In genomic region chr12:57334219-57334618, GRCh38 we compare ENCODE assay signal across 22 cellular contexts.
DNase-seq lines count a peak whose midpoint lies in the region; ATAC-seq, FAIRE-seq and TF ChIP-seq lines count a peak whose summit lies in the region.
"Had no signal": no experiment of that assay in that cellular context is flagged by ENCODE, and none has a peak within 500 bp of the region (broad histone marks: within the 10 kb centered on the region; RNA-seq: fewer than 3 reads in every experiment).

No MANE protein-coding gene starts in this region.

- H2AFZ ChIP-seq in SK-N-SH (ENCODE audit: low read depth) (no peak overlapping the region), K562 (ENCODE audit: low read depth, low read length) (no peak overlapping the region)

- peaks cover 0 to 11% of the 10 kb centered on the region in 2 experiments for H3K36me3 ChIP-seq in SK-N-SH (replicated peaks in 1 of 2; ENCODE audit: control insufficient read depth in 1 of 2, insufficient read depth in 2 of 2, low read length in 1 of 2)
- H3K36me3 ChIP-seq in K562 (ENCODE audit: control insufficient read depth, insufficient read depth, low read length) = 0 out of 3 replicates have a peak, but pooled peaks cover 3% of the 10 kb centered on the region
- no peaks in the 10 kb centered on the region for H3K36me3 ChIP-seq in CD4-positive, alpha-beta memory T cell (ENCODE audit: insufficient read depth, low read length)
- H3K36me3 ChIP-seq: BE2C had no signal

- WGBS in SK-N-SH (ENCODE audit: low lambda C conversion rate) = 45% methylated on average over 1 of the region's 1 CpG
- 27% methylated on average over 1 of the region's 1 CpG for WGBS in K562 (ENCODE audit: insufficient coverage, low coverage, missing lambda C conversion rate)

- H3K9me3 Mint-ChIP-seq in CD4-positive, alpha-beta memory T cell = peaks cover 0 to 2% (median 0%) of the 10 kb centered on the region in 8 donors
- H3K9me3 Mint-ChIP-seq: CD8-positive, alpha-beta T cell had no signal

- H3K27me3 ChIP-seq in SK-N-SH (ENCODE audit: insufficient read depth) (no peaks in the 10 kb centered on the region), K562 (ENCODE audit: control insufficient read depth in 2 of 2, insufficient read depth in 2 of 2, low read length in 2 of 2) (no peaks in the 10 kb centered on the region)
- H3K27me3 ChIP-seq in CD4-positive, alpha-beta memory T cell (ENCODE audit: insufficient read depth, low read length) = no peaks in the 10 kb centered on the region
- H3K27me3 ChIP-seq: BE2C, BLaER1 had no signal

- TF ChIP-seq RAD21 in SK-N-SH (IDR thresholded peaks at IDR 0.05; ENCODE audit: low read length) = no peak
- TF ChIP-seq RAD21 in K562 (CRISPR knock-in tag; conservative IDR thresholded peaks at IDR 0.05 in 1 of 2, IDR thresholded peaks at IDR 0.05 in 1 of 2) = no peak

- POLR2A ChIA-PET in SK-N-SH (lab: Yijun Ruan, JAX) = no interaction called here
- POLR2A ChIA-PET in K562 (lab: Yijun Ruan, JAX) = interaction anchor here (0.8 kb wide), 1 partner anchor 9 kb away, joined by 3 read pairs; no protein-coding TSS in a partner anchor
- POLR2A ChIA-PET in CD4-positive, alpha-beta memory T cell (lab: Charles Lee; ENCODE audit: partially characterized antibody) = no interaction called here

- H3K9ac ChIP-seq in SK-N-SH (no peak overlapping the region), K562 (ENCODE audit: insufficient read depth in 1 of 2, low read depth in 2 of 2, low read length in 2 of 2) (no peak overlapping the region)
- H3K9ac ChIP-seq: BLaER1 had no signal

- H3K27ac ChIP-seq in SK-N-SH (ENCODE audit: low read depth in 2 of 2, low read length in 1 of 2) (no peak overlapping the region), K562 (ENCODE audit: extremely low read depth, low read depth, low read length) (no peak overlapping the region)
- no peak overlapping the region for H3K27ac ChIP-seq in CD4-positive, alpha-beta memory T cell (ENCODE audit: low read depth, low read length)
- H3K27ac ChIP-seq: BLaER1 had no signal

- CTCF ChIA-PET in SK-N-SH (lab: Yijun Ruan, JAX) (interaction anchor here (0.6 to 1.9 kb wide), 3 partner anchors 14 to 128 kb away, joined by 3 to 6 read pairs (median 5); no protein-coding TSS in a partner anchor), K562 (lab: Yijun Ruan, JAX; ENCODE audit: low intra/inter-chr PET ratio) (no interaction called here)
- CTCF ChIA-PET in CD4-positive, alpha-beta memory T cell (lab: Charles Lee; ENCODE audit: partially characterized antibody) = interaction anchor here (1.5 kb wide), 1 partner anchor 19 kb away, joined by 4 read pairs; no protein-coding TSS in a partner anchor

- no peak for TF ChIP-seq POLR2A in K562 (conservative IDR thresholded peaks at IDR 0.05)

- H3F3A ChIP-seq in SK-N-SH (replicated peaks; ENCODE audit: insufficient read depth) = peaks cover 3% of the 10 kb centered on the region

- H3K4me1 Mint-ChIP-seq in CD4-positive, alpha-beta memory T cell = peaks cover 0 to 8% (median 6%) of the 10 kb centered on the region in 4 donors

- in situ Hi-C loops in K562 (cut with MboI) = no loop called here

- no peak overlapping the region for H3K4me2 ChIP-seq in SK-N-SH
- no peak overlapping the region for H3K4me2 ChIP-seq in K562 (ENCODE audit: insufficient read depth, low read length)
- H3K4me2 ChIP-seq: BLaER1 had no signal

- H3K9me3 ChIP-seq in SK-N-SH (no peaks in the 10 kb centered on the region), K562 (replicated peaks; ENCODE audit: control insufficient read depth, insufficient read depth, low read depth, low read length) (no peaks in the 10 kb centered on the region)
- no peaks in the 10 kb centered on the region for H3K9me3 ChIP-seq in CD4-positive, alpha-beta memory T cell (ENCODE audit: control insufficient read depth in 1 of 2, low read length in 2 of 2)
- H3K9me3 ChIP-seq: BE2C, Caco-2 had no signal

- no peak overlapping the region for H3K27ac Mint-ChIP-seq in CD4-positive, alpha-beta memory T cell
- H3K27ac Mint-ChIP-seq: CD8-positive, alpha-beta T cell had no signal

- ATAC-seq in SK-N-SH treated with all-trans-retinoic acid at 6 μM for 48 hours (no peak), K562 (no peak)
- ATAC-seq: CD8-positive, alpha-beta T cell had no signal

- DNase-seq in SK-N-SH (peak; percentile 10), K562 (ENCODE audit: extremely low read depth in 1 of 4, low spot score in 3 of 4) (peak in 1 of 4 experiments; percentile 33), NCI-H345 (lab: John Stamatoyannopoulos, UW) (no peak)
- DNase-seq in CD4-positive, alpha-beta memory T cell = no peak
- DNase-seq: 8988T; ACHN; BE2C; C1 segment of cervical spinal cord; Caco-2; Calu3; CD4-positive, CD25-positive, alpha-beta regulatory T cell; CD8-positive, alpha-beta T cell; DMS79 treated with DMSO at 0.1 percent for 48 hours; GF-D8 had no signal

- H3K36me3 Mint-ChIP-seq in CD4-positive, alpha-beta memory T cell = peaks cover 29 to 32% of the 10 kb centered on the region in 2 donors

- H4K20me1 ChIP-seq in SK-N-SH (ENCODE audit: insufficient read depth) (no peaks in the 10 kb centered on the region), K562 (replicated peaks; ENCODE audit: control insufficient read depth, insufficient read depth, low read length) (no peaks in the 10 kb centered on the region)
- H4K20me1 ChIP-seq: BLaER1 had no signal

- peaks cover 4% of the 10 kb centered on the region for H3K79me2 ChIP-seq in SK-N-SH (ENCODE audit: insufficient read depth)
- H3K79me2 ChIP-seq in K562 (ENCODE audit: control insufficient read depth, insufficient read depth, low read length) = no peaks in the 10 kb centered on the region

- TF ChIP-seq EP300 in SK-N-SH (IDR thresholded peaks at IDR 0.05; ENCODE audit: borderline replicate concordance in 1 of 2, low read depth in 1 of 2, low read length in 1 of 2) = no peak
- no peak for TF ChIP-seq EP300 in K562 (IDR thresholded peaks at IDR 0.05; ENCODE audit: low read length)

- intact Hi-C loops in K562 (cut with micrococcal nuclease) = no loop called here
- intact Hi-C loops in CD4-positive, alpha-beta memory T cell (cut with micrococcal nuclease) = no loop called here

- no peak overlapping the region for H3K4me3 Mint-ChIP-seq in CD4-positive, alpha-beta memory T cell
- H3K4me3 Mint-ChIP-seq: CD14-positive monocyte; CD4-positive, CD25-positive, alpha-beta regulatory T cell; CD8-positive, alpha-beta T cell had no signal

- BruUV-seq in K562 (replicated peaks; lab: Mats Ljungman, UMichigan) = no TSS peak

- no peaks in the 10 kb centered on the region for H3K9me1 ChIP-seq in K562 (ENCODE audit: control insufficient read depth, insufficient read depth, low read length)

- no peaks in the 10 kb centered on the region for H3K9me2 ChIP-seq in SK-N-SH

- FAIRE-seq in K562 (lab: Jason Lieb, UNC) = no peak
- FAIRE-seq: A204.1, D721Med, G401.6, GM12891, GM19239 had no signal

- TF ChIP-seq CTCF in SK-N-SH (IDR thresholded peaks at IDR 0.05) (no peak), K562 (IDR thresholded peaks at IDR 0.05 in 2 of 3, conservative IDR thresholded peaks at IDR 0.05 in 1 of 3; ENCODE audit: insufficient read depth in 2 of 3, low read depth in 1 of 3, low read length in 3 of 3) (no peak)

- H3K27me3 Mint-ChIP-seq in CD4-positive, alpha-beta memory T cell = no peaks in the 10 kb centered on the region
- H3K27me3 Mint-ChIP-seq: CD4-positive, CD25-positive, alpha-beta regulatory T cell had no signal

- 0 out of 4 replicates have a peak, but pooled peaks cover 0 to 5% of the 10 kb centered on the region in 2 experiments for H3K4me1 ChIP-seq in SK-N-SH (ENCODE audit: control insufficient read depth in 1 of 2, insufficient read depth in 2 of 2, low read depth in 1 of 2, low read length in 1 of 2)
- no peaks in the 10 kb centered on the region for H3K4me1 ChIP-seq in K562 (replicated peaks in 1 of 2; ENCODE audit: control insufficient read depth in 2 of 2, insufficient read depth in 2 of 2, low read length in 2 of 2)
- no peaks in the 10 kb centered on the region for H3K4me1 ChIP-seq in CD4-positive, alpha-beta memory T cell (ENCODE audit: insufficient read depth, low read length)
- H3K4me1 ChIP-seq: BE2C, Caco-2 had no signal

- H3K4me3 ChIP-seq in SK-N-SH (ENCODE audit: low read depth in 2 of 2, low read length in 1 of 2) (no peak overlapping the region), K562 (no peak overlapping the region)
- no peak overlapping the region for H3K4me3 ChIP-seq in CD4-positive, alpha-beta memory T cell (ENCODE audit: low read length in 2 of 2)
- H3K4me3 ChIP-seq: BLaER1 had no signal

TF ChIP-seq in SK-N-SH treated with all-trans-retinoic acid at 6 μM for 48 hours, 23 proteins besides CTCF, POLR2A, EP300 and RAD21 (continues in another document):
- TF ChIP-seq ZFP30 (CRISPR knock-in tag; IDR thresholded peaks at IDR 0.05) (no peak), RARB (CRISPR knock-in tag; IDR thresholded peaks at IDR 0.05) (no peak), ESRRG (CRISPR knock-in tag; IDR thresholded peaks at IDR 0.05) (no peak), ZNF565 (CRISPR knock-in tag; conservative IDR thresholded peaks at IDR 0.05; ENCODE audit: low read depth) (no peak), TCF4 (CRISPR knock-in tag; IDR thresholded peaks at IDR 0.05; ENCODE audit: borderline replicate concordance) (no peak), ZNF8 (CRISPR knock-in tag; IDR thresholded peaks at IDR 0.05) (no peak), GLIS3 (CRISPR knock-in tag; IDR thresholded peaks at IDR 0.05) (no peak)

TF ChIP-seq in K562, 482 proteins besides CTCF, POLR2A, EP300 and RAD21:
- TF ChIP-seq ZNF175 (CRISPR knock-in tag; IDR thresholded peaks at IDR 0.05; ENCODE audit: low read depth) = no peak
- no peak for TF ChIP-seq PCBP1 (IDR thresholded peaks at IDR 0.05; ENCODE audit: low read depth, low read length, poor library complexity, severe bottlenecking)
- TF ChIP-seq RFX1 (IDR thresholded peaks at IDR 0.05) = peak; percentile 66
- TF ChIP-seq, protein P1, sequence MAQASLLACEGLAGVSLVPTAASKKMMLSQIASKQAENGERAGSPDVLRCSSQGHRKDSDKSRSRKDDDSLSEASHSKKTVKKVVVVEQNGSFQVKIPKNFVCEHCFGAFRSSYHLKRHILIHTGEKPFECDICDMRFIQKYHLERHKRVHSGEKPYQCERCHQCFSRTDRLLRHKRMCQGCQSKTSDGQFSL (CRISPR knock-in tag; IDR thresholded peaks at IDR 0.05) = no peak
- TF ChIP-seq, protein P1 (tag; IDR thresholded peaks at IDR 0.05) = no peak
- no peak for TF ChIP-seq ZNF707 (CRISPR knock-in tag; conservative IDR thresholded peaks at IDR 0.05)
- TF ChIP-seq ZKSCAN8 (CRISPR knock-in tag; IDR thresholded peaks at IDR 0.05) = no peak
- TF ChIP-seq NR3C1 (CRISPR knock-in tag; IDR thresholded peaks at IDR 0.05) = no peak

Comparison
In these comparisons a context has a peak if more than half of its experiments do, and no peak if none do; other contexts are left out.
1. Of the 27 proteins assayed by ChIP-seq in both K562 and SK-N-SH: peak only in K562: none; only in SK-N-SH: RFX5; in both: none; in neither: 26.